In genomic region chr3:109191431-109191830, GRCh38 we compare ENCODE assay signal across 24 cellular contexts. TPM values are rescaled to one million over a fixed set of nuclear protein-coding genes. Genes with fewer than 3 reads are reported as not detected.
"Had no signal": no experiment of that assay in that cellular context is flagged by ENCODE, and none has a peak within 500 bp of the region (broad histone marks: within the 10 kb centered on the region; RNA-seq: fewer than 3 reads in every experiment).

No MANE protein-coding gene starts in this region.

- DNase-seq: activated CD4-positive, alpha-beta memory T cell treated with anti-CD3 and anti-CD28 coated beads for 36 hours; activated CD8-positive, alpha-beta memory T cell treated with anti-CD3 and anti-CD28 coated beads, Interleukin-2, amount 10 ng/mL, durations not matched to agents 7 days and 5 days; activated CD8-positive, alpha-beta memory T cell treated with anti-CD3 and anti-CD28 coated beads, Interleukin-2, amount 50 U/mL, for 4 hours; activated CD8-positive, alpha-beta T cell treated with anti-CD3 and anti-CD28 coated beads, Interleukin-2, amount 10 ng/mL, durations not matched to agents 7 days and 5 days; activated effector memory CD4-positive, alpha-beta T cell treated with anti-CD3 and anti-CD28 coated beads, Interleukin-2, amount 50 U/mL, for 16 hours; activated naive CD4-positive, alpha-beta T cell; activated naive CD4-positive, alpha-beta T cell treated with anti-CD3 and anti-CD28 coated beads, Interleukin-2, amount 10 ng/mL, durations not matched to agents 7 days and 5 days; activated naive CD8-positive, alpha-beta T cell treated with anti-CD3 and anti-CD28 coated beads, Interleukin-2, amount 10 ng/mL, durations not matched to agents 7 days and 5 days; activated T-cell treated with anti-CD3 and anti-CD28 coated beads, Interleukin-2, amount 50 U/mL, for 1 hour; activated T-cell treated with anti-CD3 and anti-CD28 coated beads, Interleukin-2, amount 50 U/mL, for 48 hours; body of pancreas; caudate nucleus; cortex of kidney; dermis blood vessel endothelial cell; effector CD4-positive, alpha-beta T cell; effector memory CD8-positive, alpha-beta T cell; erythroblast; foreskin keratinocyte; gastrocnemius medialis; glutamatergic neuron; heart left ventricle; T-cell; T1000 had no signal

- ATAC-seq: activated CD8-positive, alpha-beta memory T cell treated with anti-CD3 and anti-CD28 coated beads, Interleukin-2, amount 10 ng/mL, durations not matched to agents 7 days and 5 days; activated CD8-positive, alpha-beta T cell treated with anti-CD3 and anti-CD28 coated beads, Interleukin-2, amount 10 ng/mL, durations not matched to agents 7 days and 5 days; body of pancreas; effector memory CD8-positive, alpha-beta T cell; foreskin keratinocyte; gastrocnemius medialis; heart left ventricle; T-cell; WTC11 had no signal

RNA-seq across cellular contexts. Expression of gene C3orf85, which starts 54.9 kb away (rescaled TPM):
- polyA plus RNA-seq: foreskin keratinocyte, heart left ventricle had no signal
